In the genomic region with DNA sequence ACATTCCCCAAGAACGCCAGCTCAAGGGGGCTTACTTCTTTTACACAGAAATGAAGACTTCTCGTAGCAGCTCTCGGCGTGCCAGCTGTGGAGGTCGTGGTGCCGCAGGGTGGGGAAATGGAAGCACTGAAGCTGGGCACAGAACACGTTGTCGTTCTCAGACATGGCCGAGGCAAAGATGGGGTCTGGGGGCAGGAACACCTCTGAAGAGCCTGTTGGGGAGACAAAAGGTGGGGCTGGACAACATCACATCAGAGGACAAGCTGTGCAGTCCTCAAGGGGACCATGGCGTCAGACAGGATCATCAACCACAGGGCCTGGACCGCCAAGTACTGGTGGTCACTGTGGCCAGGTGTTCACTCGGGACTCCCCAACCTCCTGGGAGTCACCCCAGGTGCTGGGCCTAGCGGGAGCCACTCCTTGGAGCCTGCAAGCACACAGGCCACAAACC, we compare ENCODE assay signal across 22 cellular contexts.
DNase-seq lines count a peak whose midpoint lies in the region; ATAC-seq and TF ChIP-seq lines count a peak whose summit lies in the region.
"Had no signal": no experiment of that assay in that cellular context is flagged by ENCODE, and none has a peak within 500 bp of the region (broad histone marks: within the 10 kb centered on the region; RNA-seq: fewer than 3 reads in every experiment).

No MANE protein-coding gene starts in this region.

- 92% methylated on average over 13 of the region's 13 CpGs for WGBS in suprapubic skin

- H3K4me3 ChIP-seq in lower lobe of right lung (no peak overlapping the region), suprapubic skin (no peak overlapping the region)
- H3K4me3 ChIP-seq: psoas muscle, tibial artery had no signal

- no peak overlapping the region for H3K27ac ChIP-seq in lower lobe of right lung
- H3K27ac ChIP-seq in suprapubic skin, result no peak overlapping the region
- H3K27ac ChIP-seq: foreskin keratinocyte, psoas muscle, tibial artery had no signal

- no peaks in the 10 kb centered on the region for H3K4me1 ChIP-seq in lower lobe of right lung
- H3K4me1 ChIP-seq in suprapubic skin, result no peaks in the 10 kb centered on the region
- H3K4me1 ChIP-seq: foreskin keratinocyte, tibial artery had no signal

- TF ChIP-seq POLR2A in suprapubic skin (IDR thresholded peaks at IDR 0.05), result no peak

- no peak for ATAC-seq in lower lobe of right lung
- ATAC-seq: esophagus mucosa, foreskin keratinocyte had no signal

- no peak for TF ChIP-seq EP300 in suprapubic skin (IDR thresholded peaks at IDR 0.05)

- no peaks in the 10 kb centered on the region for H3K27me3 ChIP-seq in lower lobe of right lung (ENCODE audit: low read depth)
- H3K27me3 ChIP-seq in suprapubic skin, result no peaks in the 10 kb centered on the region
- H3K27me3 ChIP-seq: foreskin keratinocyte, tibial artery had no signal

- intact Hi-C loops in lower lobe of right lung (cut with DNase I), result no loop called here

- H3K9me3 ChIP-seq in lower lobe of right lung (no peaks in the 10 kb centered on the region), suprapubic skin (no peaks in the 10 kb centered on the region)
- H3K9me3 ChIP-seq: psoas muscle, SK-N-SH, tibial artery had no signal

- TF ChIP-seq CTCF in lower lobe of right lung (IDR thresholded peaks at IDR 0.05) (no peak), suprapubic skin (IDR thresholded peaks at IDR 0.05) (no peak)

- peaks cover 98% of the 10 kb centered on the region for H3K36me3 ChIP-seq in lower lobe of right lung
- peaks cover 80% of the 10 kb centered on the region for H3K36me3 ChIP-seq in suprapubic skin

- peak; percentile 57 for DNase-seq in activated effector memory CD4-positive, alpha-beta T cell treated with anti-CD3 and anti-CD28 coated beads, Interleukin-2, amount 50 U/mL, for 16 hours
- no peak for DNase-seq in activated effector memory CD4-positive, alpha-beta T cell treated with Interleukin-2 at 50 U/mL for 16 hours
- DNase-seq in activated CD8-positive, alpha-beta memory T cell treated with anti-CD3 and anti-CD28 coated beads, Interleukin-2, amount 50 U/mL, for 48 hours, result peak; percentile 30
- DNase-seq in lower lobe of right lung, result peak; percentile 36
- DNase-seq in suprapubic skin (ENCODE audit: low spot score in 2 of 2), result peak; percentile 50 to 54
- DNase-seq in DMS 273 treated with DMSO at 0.1 percent for 48 hours (lab: John Stamatoyannopoulos, UW), result no peak
- DNase-seq in cerebellar nuclear complex (lab: John Stamatoyannopoulos, UW), result no peak
- no peak for DNase-seq in stimulated activated CD4-positive, alpha-beta T cell treated with anti-CD3 and anti-CD28 coated beads, Interleukin-2, amount 100 ng/mL, for 48 hours
- DNase-seq: activated CD4-positive, alpha-beta T cell treated with anti-CD3 and anti-CD28 coated beads, Interleukin-2, amount 10 ng/mL, durations not matched to agents 7 days and 5 days; CD4-positive, alpha-beta memory T cell; effector memory CD4-positive, alpha-beta T cell; foreskin keratinocyte; GOT3; Karpas-422; left cardiac atrium; mammary epithelial cell; NCI-H146; NCI-H446; psoas muscle; SK-N-SH had no signal

Comparison
In these comparisons a context has a peak if more than half of its experiments do, and no peak if none do; other contexts are left out.
1. DNase-seq: peak in activated effector memory CD4-positive, alpha-beta T cell treated with anti-CD3 and anti-CD28 coated beads, Interleukin-2, amount 50 U/mL, for 16 hours (single experiment), activated CD8-positive, alpha-beta memory T cell treated with anti-CD3 and anti-CD28 coated beads, Interleukin-2, amount 50 U/mL, for 48 hours (single experiment), lower lobe of right lung (single experiment) and suprapubic skin (2 of 2); none in activated effector memory CD4-positive, alpha-beta T cell treated with Interleukin-2 at 50 U/mL for 16 hours (single experiment), DMS 273 treated with DMSO at 0.1 percent for 48 hours (single experiment), cerebellar nuclear complex (0 of 2) and stimulated activated CD4-positive, alpha-beta T cell treated with anti-CD3 and anti-CD28 coated beads, Interleukin-2, amount 100 ng/mL, for 48 hours (0 of 2).